Comparison of ENCODE assay signal across 2 cellular contexts in genomic region chr12:45329702-45330101, GRCh38.
TF ChIP-seq lines count a peak whose summit lies in the region.

No MANE protein-coding gene starts in this region.

TF ChIP-seq in A549, 52 proteins besides CTCF, POLR2A, EP300 and RAD21:
- peak; percentile 72 for TF ChIP-seq MAFK (IDR thresholded peaks at IDR 0.05; ENCODE audit: partially characterized antibody)
- no peak for TF ChIP-seq MAX (IDR thresholded peaks at IDR 0.05)

TF ChIP-seq in IMR-90, 13 proteins besides CTCF, POLR2A, EP300 and RAD21:
- TF ChIP-seq FOS (IDR thresholded peaks at IDR 0.05; ENCODE audit: low read depth, low read length) (no peak), BHLHE40 (IDR thresholded peaks at IDR 0.05; ENCODE audit: low read depth, low read length) (no peak), MAFK (IDR thresholded peaks at IDR 0.05; ENCODE audit: low read depth, low read length) (peak; percentile 77)
